In the genomic region with DNA sequence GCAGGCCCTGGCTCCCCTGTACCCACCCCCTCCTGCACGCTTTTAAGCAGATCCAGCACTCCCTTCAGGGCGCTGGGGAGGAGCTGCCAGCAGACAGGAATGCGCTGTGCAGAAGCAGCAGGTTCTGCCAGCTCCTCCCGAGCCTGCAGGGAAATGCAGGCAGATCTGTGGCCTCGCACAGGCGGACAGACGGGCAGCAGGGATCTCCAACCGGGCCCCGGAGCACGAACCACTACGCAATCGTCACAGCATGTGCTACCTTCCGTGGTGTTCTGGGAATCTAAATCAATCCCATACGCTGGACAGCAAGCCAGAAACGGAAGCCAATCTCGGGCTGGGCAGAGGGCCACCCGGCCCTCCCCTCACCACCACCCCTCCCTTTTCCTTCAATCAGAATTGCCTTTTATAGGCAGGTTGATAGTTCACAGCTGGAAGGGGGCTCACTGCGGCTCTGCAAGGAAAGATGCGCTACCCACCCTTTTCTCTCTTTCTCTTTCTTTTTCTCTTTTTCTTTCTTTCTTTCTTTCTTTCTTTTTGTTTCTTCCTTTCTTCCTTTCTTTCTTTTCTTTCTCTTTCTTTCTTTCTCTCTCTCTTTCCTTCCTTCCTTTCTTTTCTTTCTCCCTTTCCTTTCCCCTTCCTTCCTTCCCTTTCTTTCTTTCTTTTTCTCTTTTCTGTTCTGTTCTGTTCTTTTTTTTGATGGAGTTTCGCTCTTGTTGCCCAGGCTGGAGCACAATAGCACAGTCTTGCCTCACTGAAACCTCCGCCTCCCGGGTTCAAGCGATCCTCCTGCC, we compare ENCODE assay signal across 8 cellular contexts.
A peak's percentile ranks its signal among the peaks of the same experiment; 100 is the strongest.
DNase-seq lines count a peak whose midpoint lies in the region; ATAC-seq and TF ChIP-seq lines count a peak whose summit lies in the region.

No MANE protein-coding gene starts in this region.

- no peaks in the 10 kb centered on the region for H3K36me3 ChIP-seq in neural cell (ENCODE audit: insufficient read depth, low read length)

- POLR2A ChIA-PET in AG04449 (lab: Yijun Ruan, JAX), result interaction anchor here (0.9 to 6.5 kb wide), 10 partner anchors 9 to 175 kb away, joined by 3 to 164 read pairs (median 4); partner anchors contain the start of genes GADD45B and TIMM13

- no peak overlapping the region for H3K27ac ChIP-seq in neural cell (ENCODE audit: low read length)

- H3F3A ChIP-seq in neural cell (ENCODE audit: insufficient read depth, low read length, poor library complexity, severe bottlenecking), result no peaks in the 10 kb centered on the region

- TF ChIP-seq CTCF in AG04449 (IDR thresholded peaks at IDR 0.05; ENCODE audit: insufficient read depth, low read length, missing control alignments) (peak; percentile 26), fibroblast of villous mesenchyme (IDR thresholded peaks at IDR 0.05; ENCODE audit: insufficient read depth, low read depth, low read length) (no peak), neural cell (IDR thresholded peaks at IDR 0.05; ENCODE audit: poor library complexity, severe bottlenecking) (no peak)

- H3K9me2 ChIP-seq in neural cell (ENCODE audit: insufficient read depth, low read length), result no peaks in the 10 kb centered on the region

- TF ChIP-seq EP300 in neural cell (conservative IDR thresholded peaks at IDR 0.05; ENCODE audit: poor library complexity, severe bottlenecking), result no peak

- peaks cover 3% of the 10 kb centered on the region for H3K9me3 ChIP-seq in neural cell (ENCODE audit: low read length)

- no peaks in the 10 kb centered on the region for H4K20me1 ChIP-seq in neural cell (ENCODE audit: insufficient read depth)

- CTCF ChIA-PET in AG04449 (lab: Yijun Ruan, JAX), result interaction anchor here (0.8 to 5.6 kb wide), 9 partner anchors 9 to 149 kb away, joined by 3 to 31 read pairs (median 5); partner anchors contain the start of gene GADD45B

- H2AFZ ChIP-seq in neural cell (ENCODE audit: low read depth, low read length), result no peak overlapping the region

- H3K9ac ChIP-seq in neural cell (ENCODE audit: low read length), result peak overlapping the region; percentile 20

- no peak overlapping the region for H3K4me2 ChIP-seq in neural cell (ENCODE audit: low read length)

- H3K27me3 ChIP-seq in neural cell (ENCODE audit: insufficient read depth, low read depth, low read length), result no peaks in the 10 kb centered on the region

- H3K4me3 ChIP-seq in AG04449 (ENCODE audit: low read depth, low read length) (peak overlapping the region; percentile 24), fibroblast of villous mesenchyme (ENCODE audit: low read depth, low read length) (peak overlapping the region; percentile 37), neural cell (ENCODE audit: low read length) (peak overlapping the region; percentile 34)

- ATAC-seq in GM19455 (IDR thresholded peaks at IDR 0.05; ENCODE audit: unreplicated experiment) (no peak), GM21423 (IDR thresholded peaks at IDR 0.05; ENCODE audit: unreplicated experiment) (no peak), HG02588 (IDR thresholded peaks at IDR 0.05; ENCODE audit: unreplicated experiment) (no peak)

- no peak for TF ChIP-seq RAD21 in neural cell (conservative IDR thresholded peaks at IDR 0.05)

- DNase-seq in AG04449 (ENCODE audit: low read depth, low spot score) (peak; percentile 93), RPMI7951 (ENCODE audit: low read depth) (peak; percentile 43), fibroblast of villous mesenchyme (ENCODE audit: low read depth) (peak; percentile 93), HuH-7 (ENCODE audit: low spot score) (no peak)

- no peaks in the 10 kb centered on the region for H3K79me2 ChIP-seq in neural cell (replicated peaks; ENCODE audit: insufficient read depth, low read length)

TF ChIP-seq in neural cell, 6 proteins besides CTCF, POLR2A, EP300 and RAD21:
- no peak for TF ChIP-seq REST (IDR thresholded peaks at IDR 0.05; ENCODE audit: borderline replicate concordance)
- no peak for TF ChIP-seq SMC3 (conservative IDR thresholded peaks at IDR 0.05; ENCODE audit: poor library complexity)
- no peak for TF ChIP-seq MXI1 (conservative IDR thresholded peaks at IDR 0.05; ENCODE audit: poor library complexity, severe bottlenecking)
- TF ChIP-seq EZH2 (IDR thresholded peaks at IDR 0.05; ENCODE audit: borderline replicate concordance, insufficient read depth, low read length, poor library complexity, severe bottlenecking), result no peak
